10 cellular contexts compared by ENCODE assay signal in the genomic region with DNA sequence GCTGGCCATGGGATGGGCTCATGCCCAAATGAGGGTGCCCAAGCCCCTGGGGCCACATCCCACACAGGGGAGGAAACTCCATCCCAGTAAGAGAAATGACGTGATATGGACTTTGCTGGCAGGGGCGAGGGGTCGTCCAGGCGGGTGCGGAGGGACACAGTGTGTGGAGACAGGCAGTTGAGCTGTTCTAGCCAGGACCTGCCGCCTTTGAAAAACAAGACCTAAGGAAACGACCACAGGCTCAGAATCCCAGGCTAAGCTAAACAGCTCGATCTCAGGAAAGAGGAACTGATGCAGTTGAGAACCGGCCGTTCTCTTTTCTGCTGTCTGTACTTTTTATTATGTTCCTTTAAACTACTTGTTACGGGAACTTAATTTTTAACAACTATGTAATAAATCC. TPM values are rescaled to one million over a fixed set of nuclear protein-coding genes. Genes with fewer than 3 reads are reported as not detected.
A peak's percentile ranks its signal among the peaks of the same experiment; 100 is the strongest.
DNase-seq lines count a peak whose midpoint lies in the region; ATAC-seq and TF ChIP-seq lines count a peak whose summit lies in the region.
"Had no signal": no experiment of that assay in that cellular context is flagged by ENCODE, and none has a peak within 500 bp of the region (broad histone marks: within the 10 kb centered on the region; RNA-seq: fewer than 3 reads in every experiment).

No MANE protein-coding gene starts in this region.

- peak overlapping the region; percentile 36 for H3K9ac ChIP-seq in mesenchymal stem cell (ENCODE audit: low read length)

- POLR2A ChIA-PET in CD4-positive, alpha-beta T cell (lab: Charles Lee): interaction anchor here (0.9 to 1.7 kb wide), 5 partner anchors 8 to 98 kb away, joined by 3 to 6 read pairs (median 4); no protein-coding TSS in a partner anchor

- H2BK15ac ChIP-seq in mesenchymal stem cell (ENCODE audit: low read depth, poor library complexity, severe bottlenecking): peak overlapping the region; percentile 44

- intact Hi-C loops in CD4-positive, alpha-beta T cell (cut with DNase I, micrococcal nuclease): no loop called here

- 82% methylated on average over 11 of the region's 11 CpGs for WGBS in mesenchymal stem cell

- no peak overlapping the region for H3K27ac ChIP-seq in CD4-positive, alpha-beta T cell (ENCODE audit: low read depth, low read length)
- no peak overlapping the region for H3K27ac ChIP-seq in mesenchymal stem cell (ENCODE audit: low read length, poor library complexity, severe bottlenecking)

- no peak overlapping the region for H3K4me2 ChIP-seq in mesenchymal stem cell (ENCODE audit: low read length, poor library complexity, severe bottlenecking)

- H3K9me3 ChIP-seq in CD4-positive, alpha-beta T cell (ENCODE audit: control insufficient read depth, low read length): no peaks in the 10 kb centered on the region
- H3K9me3 ChIP-seq in mesenchymal stem cell (ENCODE audit: control insufficient read depth, low read length): no peaks in the 10 kb centered on the region

- DNase-seq in CD4-positive, alpha-beta T cell: no peak
- DNase-seq in mesenchymal stem cell: no peak
- DNase-seq in LoVo (ENCODE audit: low spot score): no peak
- no peak for DNase-seq in anterior cingulate cortex (lab: John Stamatoyannopoulos, UW)
- DNase-seq: activated CD4-positive, alpha-beta memory T cell treated with anti-CD3 and anti-CD28 coated beads for 36 hours; NCI-H2029 had no signal

- CTCF ChIA-PET in CD4-positive, alpha-beta T cell (lab: Charles Lee): interaction anchor here (1.2 to 1.4 kb wide), 3 partner anchors 8 to 54 kb away, joined by 3 to 4 read pairs (median 3); no protein-coding TSS in a partner anchor

- no peak overlapping the region for H2AFZ ChIP-seq in mesenchymal stem cell (ENCODE audit: low read depth, low read length)

- H3K27me3 ChIP-seq in CD4-positive, alpha-beta T cell (ENCODE audit: control insufficient read depth, insufficient read depth, low read length): no peaks in the 10 kb centered on the region
- H3K27me3 ChIP-seq in mesenchymal stem cell (ENCODE audit: control insufficient read depth in 1 of 2, insufficient read depth in 1 of 2, low read length in 2 of 2): no peaks in the 10 kb centered on the region

- peaks cover 6% of the 10 kb centered on the region for H3K4me1 ChIP-seq in mesenchymal stem cell (ENCODE audit: control insufficient read depth, insufficient read depth, low read depth, low read length)

- H3K14ac ChIP-seq in mesenchymal stem cell (ENCODE audit: low read length in 2 of 2): no peak overlapping the region

- no peak for ATAC-seq in CD4-positive, alpha-beta T cell (ENCODE audit: poor library complexity)
- ATAC-seq in HG02642 (IDR thresholded peaks at IDR 0.05; ENCODE audit: poor library complexity, unreplicated experiment): peak; percentile 27
- no peak for ATAC-seq in HG03442 (IDR thresholded peaks at IDR 0.05; ENCODE audit: unreplicated experiment)
- ATAC-seq in HG03520 (IDR thresholded peaks at IDR 0.05; ENCODE audit: unreplicated experiment): no peak

- H3K18ac ChIP-seq in mesenchymal stem cell (ENCODE audit: low read depth in 1 of 2, low read length in 2 of 2): no peak overlapping the region

- no peak overlapping the region for H3K4me3 ChIP-seq in mesenchymal stem cell (ENCODE audit: insufficient read depth in 1 of 2, low read depth in 1 of 2, low read length in 2 of 2)

- H3K4ac ChIP-seq in mesenchymal stem cell (ENCODE audit: low read depth in 1 of 2, low read length in 2 of 2): no peak overlapping the region

- no peaks in the 10 kb centered on the region for H3K27me3 Mint-ChIP-seq in CD4-positive, alpha-beta T cell
- H3K27me3 Mint-ChIP-seq in activated naive CD8-positive, alpha-beta T cell: no peaks in the 10 kb centered on the region
- H3K27me3 Mint-ChIP-seq: activated CD4-positive, alpha-beta memory T cell treated with anti-CD3 and anti-CD28 coated beads for 36 hours had no signal

- H3K79me1 ChIP-seq in mesenchymal stem cell (replicated peaks; ENCODE audit: low read length, poor library complexity, severe bottlenecking): no peaks in the 10 kb centered on the region

- H4K91ac ChIP-seq in mesenchymal stem cell (ENCODE audit: low read length): no peak overlapping the region

- H3K27ac Mint-ChIP-seq in CD4-positive, alpha-beta T cell: peak overlapping the region; percentile 89
- H3K27ac Mint-ChIP-seq in activated naive CD8-positive, alpha-beta T cell: peak overlapping the region; percentile 88

- TF ChIP-seq CTCF in CD4-positive, alpha-beta T cell (IDR thresholded peaks at IDR 0.05): no peak

- no peak overlapping the region for H2AK5ac ChIP-seq in mesenchymal stem cell (ENCODE audit: low read length, severe bottlenecking)

- peak overlapping the region; percentile 81 for H3K4me3 Mint-ChIP-seq in CD4-positive, alpha-beta T cell
- no peak overlapping the region for H3K4me3 Mint-ChIP-seq in activated naive CD8-positive, alpha-beta T cell

- H3K36me3 ChIP-seq in mesenchymal stem cell (ENCODE audit: control insufficient read depth in 1 of 2, insufficient read depth in 2 of 2, low read depth in 1 of 2, low read length in 2 of 2): no peaks in the 10 kb centered on the region

- H3K9me3 Mint-ChIP-seq in CD4-positive, alpha-beta T cell: no peaks in the 10 kb centered on the region
- H3K9me3 Mint-ChIP-seq in activated naive CD8-positive, alpha-beta T cell (ENCODE audit: low read depth): no peaks in the 10 kb centered on the region
- H3K9me3 Mint-ChIP-seq: activated CD4-positive, alpha-beta memory T cell treated with anti-CD3 and anti-CD28 coated beads for 36 hours had no signal

- H3K36me3 Mint-ChIP-seq in CD4-positive, alpha-beta T cell (ENCODE audit: low read depth): no peaks in the 10 kb centered on the region
- no peaks in the 10 kb centered on the region for H3K36me3 Mint-ChIP-seq in activated naive CD8-positive, alpha-beta T cell
- H3K36me3 Mint-ChIP-seq: activated CD4-positive, alpha-beta memory T cell treated with anti-CD3 and anti-CD28 coated beads for 36 hours had no signal

- peak overlapping the region; percentile 36 for H4K8ac ChIP-seq in mesenchymal stem cell (ENCODE audit: low read length)

- H3K23ac ChIP-seq in mesenchymal stem cell (ENCODE audit: low read length in 2 of 2): no peak overlapping the region

- peaks cover 59% of the 10 kb centered on the region for H3K4me1 Mint-ChIP-seq in CD4-positive, alpha-beta T cell (ENCODE audit: low read depth)
- peaks cover 53% of the 10 kb centered on the region for H3K4me1 Mint-ChIP-seq in activated naive CD8-positive, alpha-beta T cell (ENCODE audit: low read depth)

- H2BK12ac ChIP-seq in mesenchymal stem cell (ENCODE audit: low read length in 2 of 2): no peak overlapping the region

- no peak overlapping the region for H2BK120ac ChIP-seq in mesenchymal stem cell (ENCODE audit: low read depth, low read length)

- no peak overlapping the region for H2BK5ac ChIP-seq in mesenchymal stem cell (ENCODE audit: low read depth, low read length, poor library complexity, severe bottlenecking)

RNA-seq across cellular contexts. Expression of a gene that starts 51.1 kb away (rescaled TPM):
- under 1 TPM; 0.45 to 0.93 TPM for total RNA-seq in CD4-positive, alpha-beta T cell
- 17.7 TPM for polyA plus RNA-seq in mesenchymal stem cell (2013, experiment 1 of 2)
- 17.2 TPM for polyA plus RNA-seq in mesenchymal stem cell (2013, experiment 2 of 2)
